Comparison of ENCODE assay signal across 19 cellular contexts in genomic region chr5:91486638-91487037, GRCh38.
DNase-seq lines count a peak whose midpoint lies in the region; TF ChIP-seq lines count a peak whose summit lies in the region.
"Had no signal": no experiment of that assay in that cellular context is flagged by ENCODE, and none has a peak within 500 bp of the region (broad histone marks: within the 10 kb centered on the region; RNA-seq: fewer than 3 reads in every experiment).

No MANE protein-coding gene starts in this region.

- no peaks in the 10 kb centered on the region for H3K36me3 ChIP-seq in A673 (ENCODE audit: insufficient read depth, low read length, poor library complexity, severe bottlenecking)
- H3K36me3 ChIP-seq: SJCRH30, vagina had no signal

- no peak overlapping the region for H3K4me3 ChIP-seq in A673 (ENCODE audit: low read depth, low read length, poor library complexity, severe bottlenecking)
- H3K4me3 ChIP-seq in astrocyte of the spinal cord (ENCODE audit: low read depth, low read length) = no peak overlapping the region
- no peak overlapping the region for H3K4me3 ChIP-seq in foreskin fibroblast (ENCODE audit: low read depth in 1 of 2, low read length in 2 of 2)
- H3K4me3 ChIP-seq: coronary artery, SJCRH30, vagina had no signal

- no TSS peak for BruUV-seq in A673 (replicated peaks; lab: Mats Ljungman, UMichigan)

- H3K9me3 ChIP-seq in A673 (ENCODE audit: low read depth, low read length, poor library complexity, severe bottlenecking) = no peaks in the 10 kb centered on the region
- H3K9me3 ChIP-seq: SJCRH30, vagina had no signal

- peaks cover 4% of the 10 kb centered on the region for H3K4me1 Mint-ChIP-seq in activated T-helper 2 cell treated with anti-CD3 and anti-CD28 coated beads, Interferon-gamma antibody, Interleukin-2, Interleukin-4, amounts not matched to agents 10 μg/mL and 5 μg/mL and 100 μg/mL, durations not matched to agents 14 hours and 24 hours and 36 hours (ENCODE audit: low read depth)

- H3K27me3 ChIP-seq in A673 (replicated peaks; ENCODE audit: insufficient read depth, low read depth, low read length, poor library complexity) = no peaks in the 10 kb centered on the region
- H3K27me3 ChIP-seq: SJCRH30, vagina had no signal

- H3K27ac ChIP-seq in A673 (ENCODE audit: low read depth, low read length, poor library complexity, severe bottlenecking) = no peak overlapping the region
- H3K27ac ChIP-seq: coronary artery, SJCRH30, vagina had no signal

- H3K27ac Mint-ChIP-seq in activated T-helper 2 cell treated with anti-CD3 and anti-CD28 coated beads, Interferon-gamma antibody, Interleukin-2, Interleukin-4, amounts not matched to agents 10 μg/mL and 5 μg/mL and 100 μg/mL, durations not matched to agents 14 hours and 24 hours and 36 hours = no peak overlapping the region
- H3K27ac Mint-ChIP-seq: CD4-positive, alpha-beta memory T cell had no signal

- peaks cover 11% of the 10 kb centered on the region for H3K27me3 Mint-ChIP-seq in activated T-helper 2 cell treated with anti-CD3 and anti-CD28 coated beads, Interferon-gamma antibody, Interleukin-2, Interleukin-4, amounts not matched to agents 10 μg/mL and 5 μg/mL and 100 μg/mL, durations not matched to agents 14 hours and 24 hours and 36 hours (ENCODE audit: low read depth)
- H3K27me3 Mint-ChIP-seq: CD4-positive, alpha-beta memory T cell had no signal

- POLR2A ChIA-PET in A673 (lab: Charles Lee; ENCODE audit: low non-redundant PET) = no interaction called here

- CTCF ChIA-PET in A673 (lab: Charles Lee) = no interaction called here

- H3K9me3 Mint-ChIP-seq in activated T-helper 2 cell treated with anti-CD3 and anti-CD28 coated beads, Interferon-gamma antibody, Interleukin-2, Interleukin-4, amounts not matched to agents 10 μg/mL and 5 μg/mL and 100 μg/mL, durations not matched to agents 14 hours and 24 hours and 36 hours = no peaks in the 10 kb centered on the region

- no peak overlapping the region for H3K4me3 Mint-ChIP-seq in activated T-helper 2 cell treated with anti-CD3 and anti-CD28 coated beads, Interferon-gamma antibody, Interleukin-2, Interleukin-4, amounts not matched to agents 10 μg/mL and 5 μg/mL and 100 μg/mL, durations not matched to agents 14 hours and 24 hours and 36 hours (ENCODE audit: low read depth)
- H3K4me3 Mint-ChIP-seq: CD4-positive, alpha-beta memory T cell had no signal

- no peaks in the 10 kb centered on the region for H3K36me3 Mint-ChIP-seq in activated T-helper 2 cell treated with anti-CD3 and anti-CD28 coated beads, Interferon-gamma antibody, Interleukin-2, Interleukin-4, amounts not matched to agents 10 μg/mL and 5 μg/mL and 100 μg/mL, durations not matched to agents 14 hours and 24 hours and 36 hours (ENCODE audit: low read depth)
- H3K36me3 Mint-ChIP-seq: CD4-positive, alpha-beta memory T cell had no signal

- DNase-seq in A673 (ENCODE audit: low spot score) = peak; percentile 19
- peak; percentile 76 for DNase-seq in HCEC 1CT
- peak; percentile 26 for DNase-seq in astrocyte of the spinal cord (ENCODE audit: low read depth, low spot score)
- DNase-seq in foreskin fibroblast = peak; percentile 49 to 75
- DNase-seq in NCI-H2107 treated with DMSO at 0.1 percent for 48 hours (lab: John Stamatoyannopoulos, UW; ENCODE audit: unreplicated experiment) = no peak
- no peak for DNase-seq in kidney glomerular epithelial cell (lab: John Stamatoyannopoulos, UW)
- DNase-seq in NCI-H446 treated with DMSO at 0.1 percent for 48 hours (lab: John Stamatoyannopoulos, UW) = no peak
- no peak for DNase-seq in activated T-helper 2 cell treated with anti-CD3 and anti-CD28 coated beads, Interferon-gamma antibody, Interleukin-2, Interleukin-4, amounts not matched to agents 10 μg/mL and 5 μg/mL and 100 μg/mL, durations not matched to agents 14 hours and 24 hours and 36 hours (ENCODE audit: low spot score)
- DNase-seq: activated CD8-positive, alpha-beta memory T cell treated with anti-CD3 and anti-CD28 coated beads, Interleukin-2, amount 50 U/mL, for 48 hours; activated gamma-delta T cell treated with Interleukin-2 at 50 U/mL for 16 hours; anterior cingulate cortex; CD4-positive, alpha-beta memory T cell; GOT3; head of caudate nucleus; Karpas-422; NCI-H2171; SJCRH30 had no signal

- in situ Hi-C loops in astrocyte of the spinal cord (cut with HindIII; ENCODE audit: low sequenced_read_pairs) = no loop called here

- intact Hi-C loops in A673 (cut with micrococcal nuclease; ENCODE audit: unreplicated experiment) = no loop called here
- intact Hi-C loops in activated T-helper 2 cell treated with anti-CD3 and anti-CD28 coated beads, Interferon-gamma antibody, Interleukin-2, Interleukin-4, amounts not matched to agents 10 μg/mL and 5 μg/mL and 100 μg/mL, durations not matched to agents 14 hours and 24 hours and 36 hours (cut with micrococcal nuclease) = no loop called here

- TF ChIP-seq CTCF in A673 (conservative IDR thresholded peaks at IDR 0.05; ENCODE audit: low read depth, low read length) = no peak
- no peak for TF ChIP-seq CTCF in astrocyte of the spinal cord (IDR thresholded peaks at IDR 0.05; ENCODE audit: low read depth, low read length)
- no peak for TF ChIP-seq CTCF in foreskin fibroblast (IDR thresholded peaks at IDR 0.05; ENCODE audit: low read depth, low read length)

- H3K4me1 ChIP-seq in A673 (ENCODE audit: insufficient read depth, low read length, poor library complexity, severe bottlenecking) = no peaks in the 10 kb centered on the region
- H3K4me1 ChIP-seq: SJCRH30, vagina had no signal

Comparison
In these comparisons a context has a peak if more than half of its experiments do, and no peak if none do; other contexts are left out.
1. DNase-seq: peak in A673 (single experiment), HCEC 1CT (single experiment), astrocyte of the spinal cord (single experiment) and foreskin fibroblast (2 of 2); none in NCI-H2107 treated with DMSO at 0.1 percent for 48 hours (single experiment), kidney glomerular epithelial cell (single experiment), NCI-H446 treated with DMSO at 0.1 percent for 48 hours (single experiment) and activated T-helper 2 cell treated with anti-CD3 and anti-CD28 coated beads, Interferon-gamma antibody, Interleukin-2, Interleukin-4, amounts not matched to agents 10 μg/mL and 5 μg/mL and 100 μg/mL, durations not matched to agents 14 hours and 24 hours and 36 hours (single experiment).